Comparison of ENCODE assay signal across 11 cellular contexts in the genomic region with DNA sequence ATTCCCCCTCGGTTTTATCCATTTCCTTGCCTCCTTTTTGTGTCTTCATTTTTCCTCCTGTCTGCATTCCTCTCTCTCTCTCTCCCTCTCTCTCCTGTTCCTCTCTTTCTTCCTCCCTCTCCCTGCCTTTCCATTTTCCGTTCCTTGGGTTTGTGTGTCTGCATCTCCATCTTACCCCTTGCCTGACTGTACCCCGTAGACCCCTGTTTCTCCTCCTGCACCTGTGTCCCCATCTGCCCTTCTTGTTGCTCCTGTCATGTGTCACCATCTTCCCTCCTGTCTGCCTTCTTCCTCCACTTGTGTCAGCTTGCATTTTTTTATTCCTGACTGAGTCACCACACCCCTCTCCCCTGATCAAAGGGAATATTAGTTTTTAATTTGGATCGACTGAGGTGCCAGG. TPM values are rescaled to one million over a fixed set of nuclear protein-coding genes. Genes with fewer than 3 reads are reported as not detected.
DNase-seq lines count a peak whose midpoint lies in the region; ATAC-seq and TF ChIP-seq lines count a peak whose summit lies in the region.
"Had no signal": no experiment of that assay in that cellular context is flagged by ENCODE, and none has a peak within 500 bp of the region (broad histone marks: within the 10 kb centered on the region; RNA-seq: fewer than 3 reads in every experiment).

No MANE protein-coding gene starts in this region.

- CTCF ChIA-PET in WTC11 (lab: Charles Lee): interaction anchor here (0.7 to 8.8 kb wide), 5 partner anchors 8 to 85 kb away, joined by 3 to 116 read pairs (median 6); no protein-coding TSS in a partner anchor

- no peak for TF ChIP-seq CTCF in 22Rv1 (IDR thresholded peaks at IDR 0.05)
- TF ChIP-seq CTCF in CD14-positive monocyte (IDR thresholded peaks at IDR 0.05): no peak
- no peak for TF ChIP-seq CTCF in WTC11 (IDR thresholded peaks at IDR 0.05)
- TF ChIP-seq CTCF in mesothelial cell of epicardium (IDR thresholded peaks at IDR 0.05; ENCODE audit: unreplicated experiment): no peak

- peak; percentile 5 for DNase-seq in CD14-positive monocyte (ENCODE audit: low spot score)
- DNase-seq in WTC11 (ENCODE audit: low spot score): no peak
- no peak for DNase-seq in mesothelial cell of epicardium (ENCODE audit: low spot score in 2 of 2, unreplicated experiment in 2 of 2)
- no peak for DNase-seq in superior temporal gyrus (ENCODE audit: extremely low spot score)
- DNase-seq in cortex of kidney (lab: John Stamatoyannopoulos, UW): no peak
- DNase-seq: activated CD4-positive, alpha-beta T cell treated with anti-CD3 and anti-CD28 coated beads for 1 hour had no signal

- peak overlapping the region in 1 of 7 donors; percentile 68 for H3K27ac Mint-ChIP-seq in CD14-positive monocyte
- no peak overlapping the region for H3K27ac Mint-ChIP-seq in WTC11
- H3K27ac Mint-ChIP-seq in mesothelial cell of epicardium: no peak overlapping the region

- POLR2A ChIA-PET in WTC11 (lab: Charles Lee): interaction anchor here (1.0 kb wide), 1 partner anchor 69 kb away, joined by 3 read pairs; no protein-coding TSS in a partner anchor

- H3K9me3 Mint-ChIP-seq in CD14-positive monocyte (peaks cover 2 to 36% (median 22%) of the 10 kb centered on the region in 7 donors), WTC11 (no peaks in the 10 kb centered on the region), mesothelial cell of epicardium (no peaks in the 10 kb centered on the region)

- peak overlapping the region; percentile 89 for H3K27ac ChIP-seq in 22Rv1
- H3K27ac ChIP-seq: SJSA1, suprapubic skin had no signal

- H3K4me3 Mint-ChIP-seq in CD14-positive monocyte (peak overlapping the region in 1 of 2 donors; percentile 73), WTC11 (peak overlapping the region; percentile 50), mesothelial cell of epicardium (peak overlapping the region; percentile 52)

- H3K4me1 Mint-ChIP-seq in CD14-positive monocyte: peaks cover 11% of the 10 kb centered on the region
- H3K4me1 Mint-ChIP-seq in WTC11: peaks cover 31% of the 10 kb centered on the region
- H3K4me1 Mint-ChIP-seq in mesothelial cell of epicardium: peaks cover 41% of the 10 kb centered on the region

- intact Hi-C loops in CD14-positive monocyte (cut with micrococcal nuclease): no loop called here

- H3K27me3 Mint-ChIP-seq in CD14-positive monocyte (ENCODE audit: low read depth in 3 of 3) (peaks cover 82 to 92% (median 84%) of the 10 kb centered on the region in 3 donors), WTC11 (ENCODE audit: low read depth) (peaks cover 87% of the 10 kb centered on the region), mesothelial cell of epicardium (ENCODE audit: low read depth) (peaks cover 62% of the 10 kb centered on the region)

- H3K36me3 Mint-ChIP-seq in CD14-positive monocyte (peaks cover 0 to 4% of the 10 kb centered on the region in 2 donors), WTC11 (no peaks in the 10 kb centered on the region), mesothelial cell of epicardium (no peaks in the 10 kb centered on the region)

- ATAC-seq in WTC11 (no peak), GM18867 (IDR thresholded peaks at IDR 0.05; ENCODE audit: unreplicated experiment) (no peak)

TF ChIP-seq in WTC11, 78 proteins besides CTCF, POLR2A, EP300 and RAD21:
- TF ChIP-seq, protein P1, sequence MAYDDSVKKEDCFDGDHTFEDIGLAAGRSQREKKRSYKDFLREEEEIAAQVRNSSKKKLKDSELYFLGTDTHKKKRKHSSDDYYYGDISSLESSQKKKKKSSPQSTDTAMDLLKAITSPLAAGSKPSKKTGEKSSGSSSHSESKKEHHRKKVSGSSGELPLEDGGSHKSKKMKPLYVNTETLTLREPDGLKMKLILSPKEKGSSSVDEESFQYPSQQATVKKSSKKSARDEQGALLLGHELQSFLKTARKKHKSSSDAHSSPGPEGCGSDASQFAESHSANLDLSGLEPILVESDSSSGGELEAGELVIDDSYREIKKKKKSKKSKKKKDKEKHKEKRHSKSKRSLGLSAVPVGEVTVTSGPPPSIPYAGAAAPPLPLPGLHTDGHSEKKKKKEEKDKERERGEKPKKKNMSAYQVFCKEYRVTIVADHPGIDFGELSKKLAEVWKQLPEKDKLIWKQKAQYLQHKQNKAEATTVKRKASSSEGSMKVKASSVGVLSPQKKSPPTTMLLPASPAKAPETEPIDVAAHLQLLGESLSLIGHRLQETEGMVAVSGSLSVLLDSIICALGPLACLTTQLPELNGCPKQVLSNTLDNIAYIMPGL (CRISPR knock-in tag; IDR thresholded peaks at IDR 0.05): no peak
- TF ChIP-seq, protein P2, sequence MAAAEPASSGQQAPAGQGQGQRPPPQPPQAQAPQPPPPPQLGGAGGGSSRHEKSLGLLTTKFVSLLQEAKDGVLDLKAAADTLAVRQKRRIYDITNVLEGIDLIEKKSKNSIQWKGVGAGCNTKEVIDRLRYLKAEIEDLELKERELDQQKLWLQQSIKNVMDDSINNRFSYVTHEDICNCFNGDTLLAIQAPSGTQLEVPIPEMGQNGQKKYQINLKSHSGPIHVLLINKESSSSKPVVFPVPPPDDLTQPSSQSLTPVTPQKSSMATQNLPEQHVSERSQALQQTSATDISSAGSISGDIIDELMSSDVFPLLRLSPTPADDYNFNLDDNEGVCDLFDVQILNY (CRISPR knock-in tag; IDR thresholded peaks at IDR 0.05): no peak
- no peak for TF ChIP-seq JAZF1 (CRISPR knock-in tag; IDR thresholded peaks at IDR 0.05)

RNA-seq across cellular contexts. Expression of a gene that starts 1.8 kb away (rescaled TPM):
- not detected for polyA plus RNA-seq in CD14-positive monocyte
- 0.16 to 0.46 TPM (median 0.26 TPM) in 3 replicates for total RNA-seq in WTC11 (2021)
- total RNA-seq in mesothelial cell of epicardium: 0.69 to 0.97 TPM (median 0.90 TPM) in 3 replicates
- total RNA-seq: mononuclear cell, SJSA1, suprapubic skin had no signal

RNA-seq across cellular contexts. Expression of a gene that starts 23.8 kb away (rescaled TPM):
- polyA plus RNA-seq in CD14-positive monocyte: not detected
- total RNA-seq in WTC11 (2021) (not detected in 3 replicates), mesothelial cell of epicardium (0.16 to 0.29 TPM (median 0.22 TPM) in 3 replicates)
- total RNA-seq: mononuclear cell, SJSA1, suprapubic skin had no signal

RNA-seq across cellular contexts. Expression of a gene that starts 32.0 kb away (rescaled TPM):
- polyA plus RNA-seq in CD14-positive monocyte: not detected
- total RNA-seq in WTC11 (2021) (not detected in 3 replicates), mesothelial cell of epicardium (not detected in 3 replicates)
- total RNA-seq: mononuclear cell, SJSA1, suprapubic skin had no signal
